ENCODE assay signal across 8 cellular contexts in genomic region chr19:38250821-38251563, GRCh38. TPM values are rescaled to one million over a fixed set of nuclear protein-coding genes. Genes with fewer than 3 reads are reported as not detected.
DNase-seq lines count a peak whose midpoint lies in the region; ATAC-seq and TF ChIP-seq lines count a peak whose summit lies in the region.

No MANE protein-coding gene starts in this region.

- no peak for TF ChIP-seq CTCF in neural crest cell (conservative IDR thresholded peaks at IDR 0.05)

- H3K36me3 ChIP-seq in aorta (ENCODE audit: control insufficient read depth in 1 of 2, insufficient read depth in 2 of 2, low read length in 1 of 2) = no peaks in the 10 kb centered on the region

- H3K4me1 ChIP-seq in aorta (ENCODE audit: control insufficient read depth in 1 of 2, insufficient read depth in 2 of 2, low read length in 2 of 2) = peaks cover 3% of the 10 kb centered on the region in 2 donors

- peaks cover 23% of the 10 kb centered on the region for H3K4me1 Mint-ChIP-seq in T-helper 2 cell treated with Interferon-gamma antibody and Interleukin-4, amounts not matched to agents 5 μg/mL and 100 μg/mL, for 36 hours (ENCODE audit: low read depth)
- H3K4me1 Mint-ChIP-seq in neural crest cell = peaks cover 34% of the 10 kb centered on the region

- peak overlapping the region; percentile 74 for H3K4me3 Mint-ChIP-seq in T-helper 2 cell treated with Interferon-gamma antibody and Interleukin-4, amounts not matched to agents 5 μg/mL and 100 μg/mL, for 36 hours
- H3K4me3 Mint-ChIP-seq in neural crest cell = peak overlapping the region; percentile 31

- H3K27ac Mint-ChIP-seq in T-helper 2 cell treated with Interferon-gamma antibody and Interleukin-4, amounts not matched to agents 5 μg/mL and 100 μg/mL, for 36 hours = peak overlapping the region; percentile 75
- peak overlapping the region; percentile 92 for H3K27ac Mint-ChIP-seq in neural crest cell (ENCODE audit: unreplicated experiment)

- peak; percentile 66 for ATAC-seq in aorta (ENCODE audit: low FRiP score)
- ATAC-seq in HG02885 (IDR thresholded peaks at IDR 0.05; ENCODE audit: poor library complexity, unreplicated experiment) = no peak

- WGBS in aorta, 2 donors = 11 to 14% methylated on average over 18 of the region's 18 CpGs

- H3K27ac ChIP-seq in aorta (ENCODE audit: low read depth in 1 of 2, low read length in 2 of 2) = peak overlapping the region; percentile 96 to 99

- intact Hi-C loops in aorta (cut with DNase I) = loop anchor here (5.0 to 10.0 kb wide), 2 partner anchors 136 to 1154 kb away; partner anchors contain the start of genes ZFP36 (in 2 of the 2), GGN (in 1 of the 2) and SPRED3 (in 1 of the 2)

- no peaks in the 10 kb centered on the region for H3K9me3 Mint-ChIP-seq in T-helper 2 cell treated with Interferon-gamma antibody and Interleukin-4, amounts not matched to agents 5 μg/mL and 100 μg/mL, for 36 hours
- H3K9me3 Mint-ChIP-seq in neural crest cell = no peaks in the 10 kb centered on the region

- H3K9me3 ChIP-seq in aorta (ENCODE audit: control insufficient read depth, low read length) = no peaks in the 10 kb centered on the region

- DNase-seq in T-helper 2 cell treated with Interferon-gamma antibody and Interleukin-4, amounts not matched to agents 5 μg/mL and 100 μg/mL, for 36 hours (ENCODE audit: low spot score) = no peak
- DNase-seq in T-helper 2 cell = no peak
- DNase-seq in globus pallidus (ENCODE audit: low spot score) = peak; percentile 93
- no peak for DNase-seq in neural crest cell (ENCODE audit: low read depth, low spot score)
- DNase-seq in aorta = peak; percentile 88 to 93
- no peak for DNase-seq in activated T-cell treated with anti-CD3 and anti-CD28 coated beads for 4 hours
- DNase-seq in SK-N-DZ (ENCODE audit: low spot score) = no peak

- peaks cover 15% of the 10 kb centered on the region for H3K36me3 Mint-ChIP-seq in T-helper 2 cell treated with Interferon-gamma antibody and Interleukin-4, amounts not matched to agents 5 μg/mL and 100 μg/mL, for 36 hours (ENCODE audit: low read depth)
- no peaks in the 10 kb centered on the region for H3K36me3 Mint-ChIP-seq in neural crest cell (ENCODE audit: low read depth)

- H3K4me3 ChIP-seq in aorta (ENCODE audit: low read length in 2 of 2) = peak overlapping the region; percentile 16 to 41

- H3K27me3 ChIP-seq in aorta (ENCODE audit: control insufficient read depth in 1 of 2, insufficient read depth in 2 of 2, low read length in 1 of 2) = no peaks in the 10 kb centered on the region

- H3K27me3 Mint-ChIP-seq in T-helper 2 cell treated with Interferon-gamma antibody and Interleukin-4, amounts not matched to agents 5 μg/mL and 100 μg/mL, for 36 hours (ENCODE audit: low read depth) = no peaks in the 10 kb centered on the region
- H3K27me3 Mint-ChIP-seq in neural crest cell (ENCODE audit: low read depth) = peaks cover 30% of the 10 kb centered on the region

RNA-seq across cellular contexts. Expression of gene PPP1R14A, which starts 5.2 kb away (rescaled TPM):
- 1.2 and 1.7 TPM in 2 replicates for total RNA-seq in neural crest cell
- total RNA-seq in aorta = 100 to 1,000 TPM; 306 to 783 TPM
- 1,000 to 10,000 TPM; 1,120 to 1,551 TPM for polyA plus RNA-seq in aorta
- polyA plus RNA-seq in SK-N-DZ (2014; cell fraction: cytosol; rRNA removed) = 2.0 and 3.5 TPM in 2 replicates
- 5.1 and 10.4 TPM in 2 replicates for polyA plus RNA-seq in SK-N-DZ (2014; cell fraction: nucleus; rRNA removed)

RNA-seq across cellular contexts. Expression of gene SPINT2, which starts 13.4 kb away (rescaled TPM):
- 9.2 and 9.6 TPM in 2 replicates for total RNA-seq in neural crest cell
- 100 to 1,000 TPM; 146 to 155 TPM for total RNA-seq in aorta
- 100 to 1,000 TPM; 238 to 292 TPM for polyA plus RNA-seq in aorta
- 1.6 and 2.1 TPM in 2 replicates for polyA plus RNA-seq in SK-N-DZ (2014; cell fraction: cytosol; rRNA removed)
- polyA plus RNA-seq in SK-N-DZ (2014; cell fraction: nucleus; rRNA removed) = 1.4 and 1.8 TPM in 2 replicates

RNA-seq across cellular contexts. Expression of gene DPF1, which starts 27.0 kb away (rescaled TPM):
- 31.7 and 35.5 TPM in 2 replicates for total RNA-seq in neural crest cell
- 1 to 10 TPM; 1.3 to 2.1 TPM for total RNA-seq in aorta
- polyA plus RNA-seq in aorta = under 1 TPM in 1 of 2 donors, not detected in 1; 0.72 TPM
- 30.6 and 40.8 TPM in 2 replicates for polyA plus RNA-seq in SK-N-DZ (2014; cell fraction: cytosol; rRNA removed)
- 50.0 and 51.9 TPM in 2 replicates for polyA plus RNA-seq in SK-N-DZ (2014; cell fraction: nucleus; rRNA removed)

RNA-seq across cellular contexts. Expression of gene C19orf33, which starts 53.1 kb away (rescaled TPM):
- total RNA-seq in neural crest cell = not detected in 2 replicates
- total RNA-seq in aorta = 1 to 10 TPM; 2.0 to 2.2 TPM
- 100 to 1,000 TPM in 1 of 2 donors, 10 to 100 TPM in 1; 22.7 to 259 TPM for polyA plus RNA-seq in aorta
- not detected in 2 replicates for polyA plus RNA-seq in SK-N-DZ (2014; cell fraction: cytosol; rRNA removed)
- not detected in 2 replicates for polyA plus RNA-seq in SK-N-DZ (2014; cell fraction: nucleus; rRNA removed)

Comparison
In these comparisons a context has a peak if more than half of its experiments do, and no peak if none do; other contexts are left out.
1. DNase-seq: peak in globus pallidus (single experiment) and aorta (2 of 2); none in T-helper 2 cell treated with Interferon-gamma antibody and Interleukin-4, amounts not matched to agents 5 μg/mL and 100 μg/mL, for 36 hours (single experiment), T-helper 2 cell (0 of 5), neural crest cell (single experiment), activated T-cell treated with anti-CD3 and anti-CD28 coated beads for 4 hours (single experiment) and SK-N-DZ (single experiment).
2. RNA of gene PPP1R14A, which starts 5.2 kb away (total RNA-seq): 306 to 783 TPM in aorta; 1.2 to 1.7 TPM in neural crest cell; every median in the first group is over 100 times any median in the second.
3. RNA of gene SPINT2, which starts 13.4 kb away (total RNA-seq): 146 to 155 TPM in aorta; 9.2 to 9.6 TPM in neural crest cell; every median in the first group is over 10 times any median in the second.
4. RNA of gene DPF1, which starts 27.0 kb away (total RNA-seq): 31.7 to 35.5 TPM in neural crest cell; 1.3 to 2.1 TPM in aorta; every median in the first group is over 10 times any median in the second.